17 cellular contexts compared by ENCODE assay signal in the genomic region with DNA sequence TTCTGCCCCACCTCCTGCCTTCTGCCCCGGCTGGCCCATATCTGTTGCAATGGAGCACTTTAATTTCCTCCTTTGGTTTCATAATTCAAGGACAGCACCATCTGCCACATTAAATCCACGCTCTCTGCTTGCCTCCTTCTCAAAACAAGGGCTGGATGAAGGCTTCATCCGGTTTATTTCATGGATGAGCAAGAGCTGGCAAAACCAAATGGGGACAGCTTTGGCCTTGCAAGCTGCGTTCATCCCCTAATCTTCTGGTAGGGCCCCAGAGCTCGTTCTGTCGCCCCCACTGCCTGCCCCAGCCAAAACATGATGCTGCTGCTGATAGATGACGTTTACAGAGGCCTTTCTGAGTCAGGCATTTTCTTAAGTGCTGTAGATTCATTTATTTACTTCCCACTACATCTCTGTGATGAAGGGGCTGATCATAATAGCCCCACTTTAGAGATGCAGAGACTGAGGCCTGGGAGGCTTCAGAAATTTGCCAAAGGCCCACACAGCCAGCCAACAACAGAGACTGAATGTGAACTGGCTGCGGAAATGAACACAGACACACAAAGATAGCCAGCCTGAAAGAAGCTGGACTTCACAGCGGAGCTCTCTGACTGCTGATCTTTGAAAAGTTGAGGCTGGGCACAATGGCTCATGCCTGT.
DNase-seq lines count a peak whose midpoint lies in the region; ATAC-seq, FAIRE-seq and TF ChIP-seq lines count a peak whose summit lies in the region.
"Had no signal": no experiment of that assay in that cellular context is flagged by ENCODE, and none has a peak within 500 bp of the region (broad histone marks: within the 10 kb centered on the region; RNA-seq: fewer than 3 reads in every experiment).

No MANE protein-coding gene starts in this region.

- TF ChIP-seq POLR2A in A549 (IDR thresholded peaks at IDR 0.05; ENCODE audit: low read length): no peak

- H3K9me3 Mint-ChIP-seq in nephron progenitor cell (no peaks in the 10 kb centered on the region), endothelial cell (ENCODE audit: unreplicated experiment) (no peaks in the 10 kb centered on the region)
- H3K9me3 Mint-ChIP-seq in activated CD4-positive, alpha-beta T cell treated with anti-CD3 and anti-CD28 coated beads, Interleukin-2, amount 10 ng/mL, durations not matched to agents 7 days and 5 days: no peaks in the 10 kb centered on the region
- H3K9me3 Mint-ChIP-seq: activated CD4-positive, alpha-beta memory T cell treated with anti-CD3 and anti-CD28 coated beads, Interleukin-2, amount 10 ng/mL, durations not matched to agents 7 days and 5 days had no signal

- no peak for FAIRE-seq in A549 (lab: Jason Lieb, UNC)
- FAIRE-seq: bronchial epithelial cell, D721Med had no signal

- H3K4me3 Mint-ChIP-seq in nephron progenitor cell (peak overlapping the region; percentile 6), endothelial cell (ENCODE audit: unreplicated experiment) (no peak overlapping the region)
- no peak overlapping the region for H3K4me3 Mint-ChIP-seq in activated CD4-positive, alpha-beta T cell treated with anti-CD3 and anti-CD28 coated beads, Interleukin-2, amount 10 ng/mL, durations not matched to agents 7 days and 5 days
- H3K4me3 Mint-ChIP-seq: activated CD4-positive, alpha-beta memory T cell treated with anti-CD3 and anti-CD28 coated beads, Interleukin-2, amount 10 ng/mL, durations not matched to agents 7 days and 5 days had no signal

- WGBS in A549 (ENCODE audit: missing lambda C conversion rate): 76% methylated on average over 9 of the region's 9 CpGs

- no peaks in the 10 kb centered on the region for H3K9me3 ChIP-seq in A549
- H3K9me3 ChIP-seq: testis had no signal

- H3K27me3 Mint-ChIP-seq in nephron progenitor cell (ENCODE audit: low read depth, poor library complexity) (peaks cover 38% of the 10 kb centered on the region), endothelial cell (ENCODE audit: unreplicated experiment) (peaks cover 3% of the 10 kb centered on the region)
- no peaks in the 10 kb centered on the region for H3K27me3 Mint-ChIP-seq in activated CD4-positive, alpha-beta T cell treated with anti-CD3 and anti-CD28 coated beads, Interleukin-2, amount 10 ng/mL, durations not matched to agents 7 days and 5 days

- no peak for TF ChIP-seq RAD21 in A549 (conservative IDR thresholded peaks at IDR 0.05 in 1 of 2, IDR thresholded peaks at IDR 0.05 in 1 of 2)

- CTCF ChIA-PET in A549 (lab: Yijun Ruan, JAX): no interaction called here
- CTCF ChIA-PET in activated CD4-positive, alpha-beta T cell treated with anti-CD3 and anti-CD28 coated beads, Interleukin-2, amount 10 ng/mL, durations not matched to agents 7 days and 5 days (lab: Charles Lee): no interaction called here

- TF ChIP-seq CTCF in A549 (IDR thresholded peaks at IDR 0.05) (no peak), nephron progenitor cell (IDR thresholded peaks at IDR 0.05) (no peak), endothelial cell (IDR thresholded peaks at IDR 0.05; ENCODE audit: unreplicated experiment) (no peak)

- peak overlapping the region; percentile 60 to 79 for H3K27ac ChIP-seq in A549
- H3K27ac ChIP-seq: testis had no signal

- H3K4me3 ChIP-seq in A549: no peak overlapping the region
- H3K4me3 ChIP-seq: lung, testis had no signal

- DNase-seq in A549 (ENCODE audit: low read depth in 1 of 2, low spot score in 1 of 2) (no peak), NCI-H2171 treated with DMSO at 0.1 percent for 48 hours (lab: John Stamatoyannopoulos, UW) (peak; percentile 71), cerebellar nuclear complex (lab: John Stamatoyannopoulos, UW) (peak; percentile 63 to 78), nephron progenitor cell (no peak), NCI-H2196 (lab: John Stamatoyannopoulos, UW; ENCODE audit: unreplicated experiment) (no peak), germinal center (ENCODE audit: low spot score) (no peak), endothelial cell (ENCODE audit: low spot score) (no peak)
- no peak for DNase-seq in activated CD4-positive, alpha-beta T cell treated with anti-CD3 and anti-CD28 coated beads, Interleukin-2, amount 10 ng/mL, durations not matched to agents 7 days and 5 days
- DNase-seq: activated CD4-positive, alpha-beta memory T cell treated with anti-CD3 and anti-CD28 coated beads, Interleukin-2, amount 10 ng/mL, durations not matched to agents 7 days and 5 days; NCI-H1048; SHP77; stimulated activated CD4-positive, alpha-beta T cell treated with anti-CD3 and anti-CD28 coated beads, Interleukin-12 subunit alpha, Interleukin-12 subunit beta, amount 100 ng/mL, for 4 hours; T-helper 9 cell; testis had no signal

- H3K36me3 Mint-ChIP-seq in nephron progenitor cell (ENCODE audit: low read depth) (no peaks in the 10 kb centered on the region), endothelial cell (ENCODE audit: low read depth, unreplicated experiment) (no peaks in the 10 kb centered on the region)
- no peaks in the 10 kb centered on the region for H3K36me3 Mint-ChIP-seq in activated CD4-positive, alpha-beta T cell treated with anti-CD3 and anti-CD28 coated beads, Interleukin-2, amount 10 ng/mL, durations not matched to agents 7 days and 5 days (ENCODE audit: low read depth)

- H3K4me2 ChIP-seq in A549: no peak overlapping the region

- H3K4me1 ChIP-seq in A549: peaks cover 21% of the 10 kb centered on the region
- H3K4me1 ChIP-seq: testis had no signal

- no peak for TF ChIP-seq EP300 in A549 (IDR thresholded peaks at IDR 0.05)

- H3K27ac Mint-ChIP-seq in nephron progenitor cell (no peak overlapping the region), endothelial cell (ENCODE audit: unreplicated experiment) (no peak overlapping the region)
- no peak overlapping the region for H3K27ac Mint-ChIP-seq in activated CD4-positive, alpha-beta T cell treated with anti-CD3 and anti-CD28 coated beads, Interleukin-2, amount 10 ng/mL, durations not matched to agents 7 days and 5 days
- H3K27ac Mint-ChIP-seq: activated CD4-positive, alpha-beta memory T cell treated with anti-CD3 and anti-CD28 coated beads, Interleukin-2, amount 10 ng/mL, durations not matched to agents 7 days and 5 days had no signal

- ATAC-seq in A549: no peak

- peaks cover 20% of the 10 kb centered on the region for H3K4me1 Mint-ChIP-seq in nephron progenitor cell
- no peaks in the 10 kb centered on the region for H3K4me1 Mint-ChIP-seq in activated CD4-positive, alpha-beta T cell treated with anti-CD3 and anti-CD28 coated beads, Interleukin-2, amount 10 ng/mL, durations not matched to agents 7 days and 5 days
- H3K4me1 Mint-ChIP-seq in endothelial cell (ENCODE audit: unreplicated experiment): peaks cover 8% of the 10 kb centered on the region

- POLR2A ChIA-PET in A549 (lab: Yijun Ruan, JAX): no interaction called here
- POLR2A ChIA-PET in activated CD4-positive, alpha-beta T cell treated with anti-CD3 and anti-CD28 coated beads, Interleukin-2, amount 10 ng/mL, durations not matched to agents 7 days and 5 days (lab: Charles Lee): no interaction called here

TF ChIP-seq in A549, 52 proteins besides CTCF, POLR2A, EP300 and RAD21:
- TF ChIP-seq SMC3 (IDR thresholded peaks at IDR 0.05) (no peak), CBX2 (IDR thresholded peaks at IDR 0.05; ENCODE audit: borderline replicate concordance, low read depth) (no peak), KDM5A (IDR thresholded peaks at IDR 0.05) (no peak), GATA3 (IDR thresholded peaks at IDR 0.05; ENCODE audit: borderline replicate concordance) (no peak), HOXA7 (CRISPR knock-in tag; IDR thresholded peaks at IDR 0.05) (no peak), JUNB (IDR thresholded peaks at IDR 0.05) (no peak), MAZ (IDR thresholded peaks at IDR 0.05; ENCODE audit: borderline replicate concordance, low read depth, low read length) (no peak), ZFP36 (IDR thresholded peaks at IDR 0.05; ENCODE audit: borderline replicate concordance, partially characterized antibody) (no peak)
TF ChIP-seq in A549: peak in this region for 0.

Comparison
In these comparisons a context has a peak if more than half of its experiments do, and no peak if none do; other contexts are left out.
1. DNase-seq: peak in NCI-H2171 treated with DMSO at 0.1 percent for 48 hours (single experiment) and cerebellar nuclear complex (2 of 2); none in A549 (0 of 2), nephron progenitor cell (single experiment), activated CD4-positive, alpha-beta T cell treated with anti-CD3 and anti-CD28 coated beads, Interleukin-2, amount 10 ng/mL, durations not matched to agents 7 days and 5 days (single experiment), NCI-H2196 (single experiment), germinal center (single experiment) and endothelial cell (single experiment).